9 cellular contexts compared by ENCODE assay signal in genomic region chr5:54524082-54524481, GRCh38. TPM values are rescaled to one million over a fixed set of nuclear protein-coding genes. Genes with fewer than 3 reads are reported as not detected.
DNase-seq lines count a peak whose midpoint lies in the region; ATAC-seq and TF ChIP-seq lines count a peak whose summit lies in the region.
"Had no signal": no experiment of that assay in that cellular context is flagged by ENCODE, and none has a peak within 500 bp of the region (broad histone marks: within the 10 kb centered on the region; RNA-seq: fewer than 3 reads in every experiment).

No MANE protein-coding gene starts in this region.

- no peaks in the 10 kb centered on the region for H3K9me3 ChIP-seq in Peyer's patch
- H3K9me3 ChIP-seq in skeletal muscle tissue (ENCODE audit: control insufficient read depth in 3 of 3, low read length in 3 of 3): no peaks in the 10 kb centered on the region

- TF ChIP-seq CTCF in Calu3 (IDR thresholded peaks at IDR 0.05; ENCODE audit: unreplicated experiment): no peak
- no peak for TF ChIP-seq CTCF in Peyer's patch (IDR thresholded peaks at IDR 0.05)
- no peak for TF ChIP-seq CTCF in type B pancreatic cell (conservative IDR thresholded peaks at IDR 0.05)

- H3K4me3 ChIP-seq in Peyer's patch (peak overlapping the region in 2 of 4 donors; percentile 7 to 12), skeletal muscle tissue (ENCODE audit: low read length in 3 of 3) (peak overlapping the region; percentile 1 to 27 (median 14))

- H3K9me3 Mint-ChIP-seq in Calu3 (ENCODE audit: low read depth, unreplicated experiment): no peaks in the 10 kb centered on the region
- no peaks in the 10 kb centered on the region for H3K9me3 Mint-ChIP-seq in immature natural killer cell
- H3K9me3 Mint-ChIP-seq in type B pancreatic cell: no peaks in the 10 kb centered on the region

- H3K4me1 ChIP-seq in Peyer's patch: peaks cover 2 to 72% (median 10%) of the 10 kb centered on the region in 4 donors
- H3K4me1 ChIP-seq in skeletal muscle tissue (ENCODE audit: control insufficient read depth in 3 of 3, insufficient read depth in 3 of 3, low read length in 3 of 3): peaks cover 40 to 66% (median 64%) of the 10 kb centered on the region in 3 donors

- H3K4me3 Mint-ChIP-seq in Calu3 (ENCODE audit: low read depth, unreplicated experiment): peak overlapping the region; percentile 64
- H3K4me3 Mint-ChIP-seq in immature natural killer cell: peak overlapping the region in 4 of 5 donors; percentile 93 to 99 (median 94)
- no peak overlapping the region for H3K4me3 Mint-ChIP-seq in type B pancreatic cell

- H3K27ac ChIP-seq in Peyer's patch (peak overlapping the region; percentile 26 to 65 (median 42)), skeletal muscle tissue (ENCODE audit: low read depth, low read length) (peak overlapping the region; percentile 45)

- H3K27ac Mint-ChIP-seq in Calu3 (ENCODE audit: unreplicated experiment) (peak overlapping the region; percentile 67), immature natural killer cell (peak overlapping the region; percentile 72 to 90 (median 85)), type B pancreatic cell (no peak overlapping the region)

- ATAC-seq in HG03196 (IDR thresholded peaks at IDR 0.05; ENCODE audit: unreplicated experiment): no peak

- H3K36me3 Mint-ChIP-seq in Calu3 (ENCODE audit: insufficient read depth, unreplicated experiment) (peaks cover 22% of the 10 kb centered on the region), immature natural killer cell (peaks cover 0 to 5% (median 0%) of the 10 kb centered on the region in 3 donors), type B pancreatic cell (peaks cover 15% of the 10 kb centered on the region)

- H3K4me1 Mint-ChIP-seq in Calu3 (ENCODE audit: low read depth, unreplicated experiment): peaks cover 22% of the 10 kb centered on the region
- H3K4me1 Mint-ChIP-seq in immature natural killer cell: peaks cover 0 to 23% of the 10 kb centered on the region in 2 donors
- H3K4me1 Mint-ChIP-seq in type B pancreatic cell (ENCODE audit: unreplicated experiment): peaks cover 44% of the 10 kb centered on the region

- no TSS peak for BruUV-seq in Calu3 (replicated peaks; lab: Mats Ljungman, UMichigan)

- no peaks in the 10 kb centered on the region for H3K36me3 ChIP-seq in Peyer's patch
- peaks cover 4% of the 10 kb centered on the region in 3 donors for H3K36me3 ChIP-seq in skeletal muscle tissue (ENCODE audit: control insufficient read depth in 3 of 3, insufficient read depth in 3 of 3, low read length in 3 of 3)

- CTCF ChIA-PET in Calu3 (lab: Charles Lee): no interaction called here

- no peaks in the 10 kb centered on the region for H3K27me3 Mint-ChIP-seq in Calu3 (ENCODE audit: unreplicated experiment)
- peaks cover 0 to 4% (median 0%) of the 10 kb centered on the region in 3 donors for H3K27me3 Mint-ChIP-seq in immature natural killer cell (ENCODE audit: low read depth in 3 of 3)
- no peaks in the 10 kb centered on the region for H3K27me3 Mint-ChIP-seq in type B pancreatic cell

- intact Hi-C loops in Calu3 (cut with micrococcal nuclease; ENCODE audit: unreplicated experiment): loop anchor here (10.0 kb wide), 1 partner anchor 121 kb away; no protein-coding TSS in a partner anchor

- peak overlapping the region; percentile 10 to 63 (median 40) for H3K9ac ChIP-seq in skeletal muscle tissue (ENCODE audit: low read depth in 1 of 3, low read length in 3 of 3)

- no peak for TF ChIP-seq POLR2A in Peyer's patch (IDR thresholded peaks at IDR 0.05)

- DNase-seq in Calu3 (no peak), Peyer's patch (no peak), immature natural killer cell (no peak), DMS53 (lab: John Stamatoyannopoulos, UW) (no peak), type B pancreatic cell (ENCODE audit: extremely low spot score, unreplicated experiment) (no peak)
- DNase-seq in activated T-cell treated with anti-CD3 and anti-CD28 coated beads, Interleukin-2, amount 50 U/mL, for 48 hours: no peak
- DNase-seq: activated CD4-positive, alpha-beta T cell treated with anti-CD3 and anti-CD28 coated beads, Interleukin-2, amount 50 U/mL, for 4 hours had no signal

- H3K27me3 ChIP-seq in Peyer's patch (no peaks in the 10 kb centered on the region), skeletal muscle tissue (ENCODE audit: control insufficient read depth in 3 of 3, insufficient read depth in 3 of 3, low read length in 3 of 3) (no peaks in the 10 kb centered on the region)

RNA-seq across cellular contexts. Expression of gene SNX18, which starts 6.5 kb away (rescaled TPM):
- total RNA-seq in Calu3 (2022): 22.8 and 26.2 TPM in 2 replicates
- 10 to 100 TPM; 18.2 to 28.0 (median 22.5) TPM for total RNA-seq in Peyer's patch
- polyA plus RNA-seq in immature natural killer cell: 10 to 100 TPM in 1 of 3 donors, 1 to 10 TPM in 2; 1.5 to 10.2 (median 6.0) TPM
- 29.2 TPM for total RNA-seq in skeletal muscle tissue
- 23.6 and 27.1 TPM in 2 replicates for total RNA-seq in type B pancreatic cell (ENCODE audit: low replicate concordance)
